1 cellular context compared by ENCODE assay signal in genomic region chr21:33291686-33292085, GRCh38.
TF ChIP-seq lines count a peak whose summit lies in the region.

No MANE protein-coding gene starts in this region.

TF ChIP-seq in K562, 482 proteins besides CTCF, POLR2A, EP300 and RAD21:
- TF ChIP-seq ZNF143 (CRISPR knock-in tag; IDR thresholded peaks at IDR 0.05) (0 out of 2 replicates have a peak, but pooled peaks have one; percentile 17), USF1 (CRISPR knock-in tag; IDR thresholded peaks at IDR 0.05) (peak; percentile 48; the same call in 1 of the 2 replicates), ZNF384 (IDR thresholded peaks at IDR 0.05; ENCODE audit: low read depth, low read length) (no peak), TEAD4 (IDR thresholded peaks at IDR 0.05; ENCODE audit: low read length) (no peak), TEAD4 (CRISPR knock-in tag; IDR thresholded peaks at IDR 0.05; ENCODE audit: borderline replicate concordance) (0 out of 2 replicates have a peak, but pooled peaks have one; percentile 20), MAX (CRISPR knock-in tag; IDR thresholded peaks at IDR 0.05) (0 out of 2 replicates have a peak, but pooled peaks have one; percentile 24)
